Comparison of ENCODE assay signal across 37 cellular contexts in genomic region chr2:65790676-65790935, GRCh38.
"Had no signal": no experiment of that assay in that cellular context is flagged by ENCODE, and none has a peak within 500 bp of the region (broad histone marks: within the 10 kb centered on the region; RNA-seq: fewer than 3 reads in every experiment).

No MANE protein-coding gene starts in this region.

- H3K4me3 ChIP-seq: left lung, lower lobe of right lung, ovary, psoas muscle, right atrium auricular region, smooth muscle cell, thyroid gland, upper lobe of right lung had no signal

- H3K27ac ChIP-seq: left lung, lower lobe of right lung, neutrophil, ovary, psoas muscle, right atrium auricular region, thyroid gland, upper lobe of right lung, WERI-Rb-1 had no signal

- H3K27me3 ChIP-seq: left lung, neutrophil, ovary, right atrium auricular region, thyroid gland, upper lobe of right lung had no signal

- H3K9me3 ChIP-seq: left lung, lower lobe of right lung, neutrophil, ovary, psoas muscle, right atrium auricular region, thyroid gland, upper lobe of right lung had no signal

- H3K36me3 ChIP-seq: left lung, lower lobe of right lung, neutrophil, ovary, right atrium auricular region, thyroid gland, upper lobe of right lung, WERI-Rb-1 had no signal

- H3K27me3 Mint-ChIP-seq: activated CD4-positive, alpha-beta memory T cell treated with anti-CD3 and anti-CD28 coated beads, Interleukin-2, amount 10 ng/mL, durations not matched to agents 7 days and 5 days; activated CD4-positive, alpha-beta T cell treated with anti-CD3 and anti-CD28 coated beads, Interleukin-2, amount 10 ng/mL, durations not matched to agents 7 days and 5 days; central memory CD8-positive, alpha-beta T cell; dendritic cell treated with granulocyte-macrophage colony-stimulating factor and Interleukin-4, amounts not matched to agents 40 ng/mL and 50 ng/mL, for 4 days; stimulated activated naive CD8-positive, alpha-beta T cell treated with anti-CD3 and anti-CD28 coated beads, Interleukin-15, amount 100 ng/mL, for 72 hours had no signal

- H3K4me1 ChIP-seq: left lung, lower lobe of right lung, psoas muscle, right atrium auricular region, thyroid gland, upper lobe of right lung had no signal

- DNase-seq: activated CD4-positive, alpha-beta memory T cell treated with anti-CD3 and anti-CD28 coated beads, Interleukin-2, amount 10 ng/mL, durations not matched to agents 7 days and 5 days; activated CD4-positive, alpha-beta T cell treated with anti-CD3 and anti-CD28 coated beads, Interleukin-2, amount 10 ng/mL, durations not matched to agents 7 days and 5 days; activated CD4-positive, CD25-positive, alpha-beta regulatory T cell treated with anti-CD3 and anti-CD28 coated beads, Interleukin-2, amount 50 U/mL, for 72 hours; activated CD8-positive, alpha-beta memory T cell treated with anti-CD3 and anti-CD28 coated beads, Interleukin-2, amount 50 U/mL, for 48 hours; activated gamma-delta T cell treated with Interleukin-2 at 50 U/mL for 16 hours; activated naive CD4-positive, alpha-beta T cell treated with anti-CD3 and anti-CD28 coated beads, Interleukin-2, amount 50 U/mL, for 16 hours; activated naive CD8-positive, alpha-beta T cell treated with anti-CD3 and anti-CD28 coated beads, Interleukin-2, amount 50 U/mL, for 24 hours; activated T-cell treated with anti-CD3 and anti-CD28 coated beads, Interleukin-2, amount 50 U/mL, for 4 hours; amygdala; kidney glomerular epithelial cell; lower lobe of right lung; mesenchymal stem cell; natural killer cell; ovary; psoas muscle; stimulated activated CD4-positive, alpha-beta T cell treated with anti-CD3 and anti-CD28 coated beads, Interleukin-1b, Interleukin-23, amount 100 ng/mL, for 48 hours; stimulated activated CD4-positive, alpha-beta T cell treated with anti-CD3 and anti-CD28 coated beads, Interleukin-4, amount 100 ng/mL, for 4 hours; stimulated activated CD8-positive, alpha-beta memory T cell treated with anti-CD3 and anti-CD28 coated beads, Interleukin-4, amount 100 ng/mL, for 48 hours; stimulated activated naive CD8-positive, alpha-beta T cell treated with anti-CD3 and anti-CD28 coated beads, Interleukin-15, amount 100 ng/mL, for 72 hours; substantia nigra; SW 1271; T-helper 9 cell; thyroid gland; upper lobe of right lung; WERI-Rb-1 had no signal

- H3K9me3 Mint-ChIP-seq: activated CD4-positive, alpha-beta T cell treated with anti-CD3 and anti-CD28 coated beads, Interleukin-2, amount 10 ng/mL, durations not matched to agents 7 days and 5 days; activated naive CD8-positive, alpha-beta T cell treated with anti-CD3 and anti-CD28 coated beads, Interleukin-2, amount 50 U/mL, for 24 hours; activated T-cell treated with anti-CD3 and anti-CD28 coated beads, Interleukin-2, amount 50 U/mL, for 4 hours; dendritic cell treated with granulocyte-macrophage colony-stimulating factor and Interleukin-4, amounts not matched to agents 40 ng/mL and 50 ng/mL, for 4 days; stimulated activated memory B cell treated with anti-CD40 and anti-IgM and Interleukin-4, amounts not matched to agents 10 μg/mL and 1 μg/mL and 100 μg/mL, for 72 hours; T-helper 1 cell treated with Interleukin-12 subunit alpha and Interleukin-12 subunit beta and Interleukin-4 antibody, amounts not matched to agents 30 μg/mL and 1 μg/mL, for 36 hours had no signal

- H3K27ac Mint-ChIP-seq: activated CD4-positive, alpha-beta memory T cell treated with anti-CD3 and anti-CD28 coated beads, Interleukin-2, amount 10 ng/mL, durations not matched to agents 7 days and 5 days; activated CD4-positive, alpha-beta T cell treated with anti-CD3 and anti-CD28 coated beads, Interleukin-2, amount 10 ng/mL, durations not matched to agents 7 days and 5 days; activated naive CD8-positive, alpha-beta T cell treated with anti-CD3 and anti-CD28 coated beads, Interleukin-2, amount 50 U/mL, for 24 hours; activated T-helper 17 cell treated with anti-CD3 and anti-CD28 coated beads, Interleukin-2, amount 50 U/mL, for 72 hours; dendritic cell treated with granulocyte-macrophage colony-stimulating factor and Interleukin-4, amounts not matched to agents 40 ng/mL and 50 ng/mL, for 4 days; natural killer cell; stimulated activated memory B cell treated with anti-CD40 and anti-IgM and Interleukin-4, amounts not matched to agents 10 μg/mL and 1 μg/mL and 100 μg/mL, for 72 hours; stimulated activated naive CD8-positive, alpha-beta T cell treated with anti-CD3 and anti-CD28 coated beads, Interleukin-15, amount 100 ng/mL, for 72 hours; T-helper 1 cell treated with Interleukin-12 subunit alpha and Interleukin-12 subunit beta and Interleukin-4 antibody, amounts not matched to agents 30 μg/mL and 1 μg/mL, for 36 hours had no signal

- H3K4me2 ChIP-seq: smooth muscle cell had no signal

- H3K4me3 Mint-ChIP-seq: activated CD4-positive, alpha-beta memory T cell treated with anti-CD3 and anti-CD28 coated beads, Interleukin-2, amount 10 ng/mL, durations not matched to agents 7 days and 5 days; activated CD4-positive, alpha-beta T cell treated with anti-CD3 and anti-CD28 coated beads, Interleukin-2, amount 10 ng/mL, durations not matched to agents 7 days and 5 days; activated naive CD8-positive, alpha-beta T cell treated with anti-CD3 and anti-CD28 coated beads, Interleukin-2, amount 50 U/mL, for 24 hours; activated T-cell treated with anti-CD3 and anti-CD28 coated beads, Interleukin-2, amount 50 U/mL, for 4 hours; activated T-helper 17 cell treated with anti-CD3 and anti-CD28 coated beads, Interleukin-2, amount 50 U/mL, for 72 hours; central memory CD8-positive, alpha-beta T cell; dendritic cell treated with granulocyte-macrophage colony-stimulating factor and Interleukin-4, amounts not matched to agents 40 ng/mL and 50 ng/mL, for 4 days; natural killer cell; stimulated activated memory B cell treated with anti-CD40 and anti-IgM and Interleukin-4, amounts not matched to agents 10 μg/mL and 1 μg/mL and 100 μg/mL, for 72 hours; stimulated activated naive CD8-positive, alpha-beta T cell treated with anti-CD3 and anti-CD28 coated beads, Interleukin-15, amount 100 ng/mL, for 72 hours; T-helper 1 cell treated with Interleukin-12 subunit alpha and Interleukin-12 subunit beta and Interleukin-4 antibody, amounts not matched to agents 30 μg/mL and 1 μg/mL, for 36 hours had no signal

- H3K36me3 Mint-ChIP-seq: natural killer cell; stimulated activated memory B cell treated with anti-CD40 and anti-IgM and Interleukin-4, amounts not matched to agents 10 μg/mL and 1 μg/mL and 100 μg/mL, for 72 hours had no signal

- FAIRE-seq: bronchial epithelial cell, frontal cortex, TTC549 had no signal

- H3K4me1 Mint-ChIP-seq: activated CD4-positive, alpha-beta memory T cell treated with anti-CD3 and anti-CD28 coated beads, Interleukin-2, amount 10 ng/mL, durations not matched to agents 7 days and 5 days; activated CD4-positive, alpha-beta T cell treated with anti-CD3 and anti-CD28 coated beads, Interleukin-2, amount 10 ng/mL, durations not matched to agents 7 days and 5 days; activated naive CD8-positive, alpha-beta T cell treated with anti-CD3 and anti-CD28 coated beads, Interleukin-2, amount 50 U/mL, for 24 hours; activated T-helper 17 cell treated with anti-CD3 and anti-CD28 coated beads, Interleukin-2, amount 50 U/mL, for 72 hours; central memory CD8-positive, alpha-beta T cell; natural killer cell; stimulated activated memory B cell treated with anti-CD40 and anti-IgM and Interleukin-4, amounts not matched to agents 10 μg/mL and 1 μg/mL and 100 μg/mL, for 72 hours; stimulated activated naive CD8-positive, alpha-beta T cell treated with anti-CD3 and anti-CD28 coated beads, Interleukin-15, amount 100 ng/mL, for 72 hours had no signal

- ATAC-seq: activated naive CD8-positive, alpha-beta T cell treated with anti-CD3 and anti-CD28 coated beads, Interleukin-2, amount 50 U/mL, for 24 hours; activated T-cell treated with anti-CD3 and anti-CD28 coated beads, Interleukin-2, amount 50 U/mL, for 4 hours; activated T-helper 17 cell treated with anti-CD3 and anti-CD28 coated beads, Interleukin-2, amount 50 U/mL, for 72 hours; left lung; natural killer cell; psoas muscle; stimulated activated memory B cell treated with anti-CD40 and anti-IgM and Interleukin-4, amounts not matched to agents 10 μg/mL and 1 μg/mL and 100 μg/mL, for 72 hours; stimulated activated naive CD8-positive, alpha-beta T cell treated with anti-CD3 and anti-CD28 coated beads, Interleukin-15, amount 100 ng/mL, for 72 hours; upper lobe of right lung had no signal
